Comparison of ENCODE assay signal across 1 cellular context in genomic region chr9:120579750-120580590, GRCh38.
A peak's percentile ranks its signal among the peaks of the same experiment; 100 is the strongest.
TF ChIP-seq lines count a peak whose summit lies in the region.

Gene CDK5RAP2, minus strand, starts transcription at chr9:120580167. Its CDS starts 189 bp downstream, at chr9:120579978.

TF ChIP-seq in HEK293, 187 proteins besides CTCF, POLR2A, EP300 and RAD21 (continued from another document and continues in another):
- TF ChIP-seq PRDM4 (tag by site-specific recombination; IDR thresholded peaks at IDR 0.05) (no peak), WT1 (tag by site-specific recombination; IDR thresholded peaks at IDR 0.05) (no peak), ZNF10 (tag by site-specific recombination; IDR thresholded peaks at IDR 0.05) (no peak), OVOL3 (tag by site-specific recombination; IDR thresholded peaks at IDR 0.05) (peak; percentile 82; the same call in 1 of the 2 replicates), ZNF677 (tag by site-specific recombination; IDR thresholded peaks at IDR 0.05) (no peak), PRDM1 (tag by site-specific recombination; IDR thresholded peaks at IDR 0.05) (no peak), ZNF266 (tag by site-specific recombination; IDR thresholded peaks at IDR 0.05; ENCODE audit: low read depth) (no peak), ZEB2 (tag by site-specific recombination; IDR thresholded peaks at IDR 0.05) (peak; percentile 73; the same call in 1 of the 2 replicates), ZSCAN18 (tag by site-specific recombination; IDR thresholded peaks at IDR 0.05) (no peak), ZNF114 (tag by site-specific recombination; IDR thresholded peaks at IDR 0.05) (no peak), ZNF514 (tag by site-specific recombination; IDR thresholded peaks at IDR 0.05) (no peak), ZNF488 (tag by site-specific recombination; IDR thresholded peaks at IDR 0.05) (no peak), ZNF843 (tag by site-specific recombination; IDR thresholded peaks at IDR 0.05) (no peak), BCL6B (tag by site-specific recombination; IDR thresholded peaks at IDR 0.05) (no peak), GLI4 (tag by site-specific recombination; IDR thresholded peaks at IDR 0.05) (no peak), GLIS1 (tag by site-specific recombination; IDR thresholded peaks at IDR 0.05) (no peak), ZNF707 (tag by site-specific recombination; IDR thresholded peaks at IDR 0.05) (no peak), ZNF404 (tag by site-specific recombination; IDR thresholded peaks at IDR 0.05) (no peak), ZNF2 (tag by site-specific recombination; IDR thresholded peaks at IDR 0.05) (no peak), MEIS1 (CRISPR knock-in tag; IDR thresholded peaks at IDR 0.05; ENCODE audit: borderline replicate concordance) (no peak), ZNF324 (tag by site-specific recombination; IDR thresholded peaks at IDR 0.05) (no peak), ZNF776 (tag by site-specific recombination; IDR thresholded peaks at IDR 0.05; ENCODE audit: borderline replicate concordance) (no peak), ZNF600 (tag by site-specific recombination; IDR thresholded peaks at IDR 0.05) (no peak), OSR2 (tag by site-specific recombination; IDR thresholded peaks at IDR 0.05) (no peak), ZNF280C (tag by site-specific recombination; IDR thresholded peaks at IDR 0.05) (no peak), RBAK (tag by site-specific recombination; IDR thresholded peaks at IDR 0.05) (no peak), ZBTB6 (tag by site-specific recombination; IDR thresholded peaks at IDR 0.05) (peak; percentile 63), ZFP41 (tag by site-specific recombination; IDR thresholded peaks at IDR 0.05; ENCODE audit: borderline replicate concordance) (no peak), ZNF157 (tag by site-specific recombination; IDR thresholded peaks at IDR 0.05) (no peak), ZNF544 (tag by site-specific recombination; IDR thresholded peaks at IDR 0.05) (no peak), ZSCAN23 (tag by site-specific recombination; IDR thresholded peaks at IDR 0.05) (no peak), ZNF785 (tag by site-specific recombination; IDR thresholded peaks at IDR 0.05) (no peak), ZNF473 (tag by site-specific recombination; IDR thresholded peaks at IDR 0.05) (no peak), ZNF560 (tag by site-specific recombination; IDR thresholded peaks at IDR 0.05; ENCODE audit: borderline replicate concordance) (no peak), ZNF202 (tag by site-specific recombination; IDR thresholded peaks at IDR 0.05; ENCODE audit: borderline replicate concordance) (no peak), ZNF548 (tag by site-specific recombination; IDR thresholded peaks at IDR 0.05) (no peak), ZNF510 (tag by site-specific recombination; IDR thresholded peaks at IDR 0.05; ENCODE audit: insufficient replicate concordance) (no peak), KLF10 (tag by site-specific recombination; IDR thresholded peaks at IDR 0.05) (peak; percentile 28; the same call in 1 of the 2 replicates), ZNF280D (tag by site-specific recombination; IDR thresholded peaks at IDR 0.05) (no peak), ZNF571 (tag by site-specific recombination; IDR thresholded peaks at IDR 0.05) (no peak), GLIS2 (tag by site-specific recombination; IDR thresholded peaks at IDR 0.05) (peak; percentile 63; the same call in 1 of the 2 replicates), ZNF274 (IDR thresholded peaks at IDR 0.05; ENCODE audit: low read length) (no peak), ZNF274 (tag by site-specific recombination; IDR thresholded peaks at IDR 0.05; ENCODE audit: borderline replicate concordance) (no peak), KLF9 (tag by site-specific recombination; IDR thresholded peaks at IDR 0.05; ENCODE audit: low read depth) (peak; percentile 39), ZSCAN30 (tag by site-specific recombination; IDR thresholded peaks at IDR 0.05) (0 out of 2 replicates have a peak, but pooled peaks have one; percentile 54), ZNF660 (tag by site-specific recombination; IDR thresholded peaks at IDR 0.05) (peak; percentile 65; the same call in 1 of the 2 replicates), ZNF664 (tag by site-specific recombination; IDR thresholded peaks at IDR 0.05) (no peak), ZNF768 (tag by site-specific recombination; IDR thresholded peaks at IDR 0.05) (no peak), ZNF37A (tag by site-specific recombination; IDR thresholded peaks at IDR 0.05) (no peak), ZNF140 (tag by site-specific recombination; IDR thresholded peaks at IDR 0.05) (no peak), ZNF513 (tag by site-specific recombination; IDR thresholded peaks at IDR 0.05) (no peak), KLF7 (tag by site-specific recombination; IDR thresholded peaks at IDR 0.05; ENCODE audit: borderline replicate concordance) (peak; percentile 27; the same call in 1 of the 2 replicates), ZFP37 (tag by site-specific recombination; IDR thresholded peaks at IDR 0.05) (0 out of 2 replicates have a peak, but pooled peaks have one; percentile 33), ZXDB (tag by site-specific recombination; IDR thresholded peaks at IDR 0.05) (peak; percentile 91), ZNF596 (tag by site-specific recombination; IDR thresholded peaks at IDR 0.05) (no peak), SP3 (tag by site-specific recombination; IDR thresholded peaks at IDR 0.05) (peak; percentile 90), ZNF48 (tag by site-specific recombination; IDR thresholded peaks at IDR 0.05) (no peak), ZNF580 (tag by site-specific recombination; IDR thresholded peaks at IDR 0.05) (peak; percentile 43), ZBTB21 (tag by site-specific recombination; IDR thresholded peaks at IDR 0.05) (no peak), ZNF704 (tag by site-specific recombination; IDR thresholded peaks at IDR 0.05) (no peak), ZNF791 (tag by site-specific recombination; IDR thresholded peaks at IDR 0.05) (no peak)
